ENCODE assay signal across 1 cellular context in genomic region chr19:2084993-2085720, GRCh38.
TF ChIP-seq lines count a peak whose summit lies in the region.

No MANE protein-coding gene starts in this region.

TF ChIP-seq in GM12878, 131 proteins besides CTCF, POLR2A, EP300 and RAD21 (continued from another document):
- no peak; the same call in 1 of the 2 replicates for TF ChIP-seq CEBPZ (IDR thresholded peaks at IDR 0.05; ENCODE audit: low read depth, low read length)
- peak; percentile 95 for TF ChIP-seq SP1 (IDR thresholded peaks at IDR 0.05; ENCODE audit: low read depth, low read length)
- peak; percentile 82 for TF ChIP-seq GABPA (IDR thresholded peaks at IDR 0.05; ENCODE audit: low read depth)
- peak; percentile 39 for TF ChIP-seq E2F8 (IDR thresholded peaks at IDR 0.05; ENCODE audit: low read depth, partially characterized antibody)
- TF ChIP-seq ZNF207 (IDR thresholded peaks at IDR 0.05; ENCODE audit: borderline replicate concordance): peak; percentile 75; the same call in 1 of the 2 replicates
- no peak; the same call in 1 of the 2 replicates for TF ChIP-seq NRF1 (conservative IDR thresholded peaks at IDR 0.05; ENCODE audit: low read depth, low read length)
